In genomic region chr13:44989071-44989889, GRCh38 we compare ENCODE assay signal across 1 cellular context.
A peak's percentile ranks its signal among the peaks of the same experiment; 100 is the strongest.
TF ChIP-seq lines count a peak whose summit lies in the region.

A gene with protein sequence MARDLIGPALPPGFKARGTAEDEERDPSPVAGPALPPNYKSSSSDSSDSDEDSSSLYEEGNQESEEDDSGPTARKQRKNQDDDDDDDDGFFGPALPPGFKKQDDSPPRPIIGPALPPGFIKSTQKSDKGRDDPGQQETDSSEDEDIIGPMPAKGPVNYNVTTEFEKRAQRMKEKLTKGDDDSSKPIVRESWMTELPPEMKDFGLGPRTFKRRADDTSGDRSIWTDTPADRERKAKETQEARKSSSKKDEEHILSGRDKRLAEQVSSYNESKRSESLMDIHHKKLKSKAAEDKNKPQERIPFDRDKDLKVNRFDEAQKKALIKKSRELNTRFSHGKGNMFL (plus strand): TSS chr13:44989538. CDS start chr13:44989655, 117 bp downstream.
NUFIP1 (minus strand) TSS chr13:44989471; CDS start chr13:44989436, 35 bp downstream.

TF ChIP-seq in HepG2, 621 proteins besides CTCF, POLR2A, EP300 and RAD21 (continued from another document and continues in another):
- TF ChIP-seq, protein P1, sequence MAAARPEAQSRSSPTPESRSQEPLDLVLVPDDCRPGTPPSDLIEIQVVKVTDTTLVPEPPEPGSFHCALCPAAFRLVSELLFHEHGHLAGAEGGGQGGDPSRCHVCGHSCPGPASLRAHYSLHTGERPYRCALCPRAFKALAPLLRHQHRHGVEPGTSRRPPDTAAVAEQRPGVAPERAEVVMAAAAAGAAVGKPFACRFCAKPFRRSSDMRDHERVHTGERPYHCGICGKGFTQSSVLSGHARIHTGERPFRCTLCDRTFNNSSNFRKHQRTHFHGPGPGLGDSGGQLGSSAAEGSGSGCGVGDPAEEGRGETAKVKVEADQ (CRISPR knock-in tag; IDR thresholded peaks at IDR 0.05; ENCODE audit: borderline replicate concordance) = 0 out of 2 replicates have a peak, but pooled peaks have one; percentile 22
- TF ChIP-seq GFI1 (CRISPR knock-in tag; IDR thresholded peaks at IDR 0.05; ENCODE audit: borderline replicate concordance) = peak; percentile 59; the same call in 1 of the 2 replicates
- TF ChIP-seq ETS1 (CRISPR knock-in tag; IDR thresholded peaks at IDR 0.05) = no peak
- peak; percentile 86; the same call in 1 of the 2 replicates for TF ChIP-seq NFKB2 (CRISPR knock-in tag; IDR thresholded peaks at IDR 0.05; ENCODE audit: borderline replicate concordance)
- TF ChIP-seq ZNF264 (CRISPR knock-in tag; IDR thresholded peaks at IDR 0.05) = peak; percentile 43; the same call in 1 of the 2 replicates
- TF ChIP-seq, protein P2, sequence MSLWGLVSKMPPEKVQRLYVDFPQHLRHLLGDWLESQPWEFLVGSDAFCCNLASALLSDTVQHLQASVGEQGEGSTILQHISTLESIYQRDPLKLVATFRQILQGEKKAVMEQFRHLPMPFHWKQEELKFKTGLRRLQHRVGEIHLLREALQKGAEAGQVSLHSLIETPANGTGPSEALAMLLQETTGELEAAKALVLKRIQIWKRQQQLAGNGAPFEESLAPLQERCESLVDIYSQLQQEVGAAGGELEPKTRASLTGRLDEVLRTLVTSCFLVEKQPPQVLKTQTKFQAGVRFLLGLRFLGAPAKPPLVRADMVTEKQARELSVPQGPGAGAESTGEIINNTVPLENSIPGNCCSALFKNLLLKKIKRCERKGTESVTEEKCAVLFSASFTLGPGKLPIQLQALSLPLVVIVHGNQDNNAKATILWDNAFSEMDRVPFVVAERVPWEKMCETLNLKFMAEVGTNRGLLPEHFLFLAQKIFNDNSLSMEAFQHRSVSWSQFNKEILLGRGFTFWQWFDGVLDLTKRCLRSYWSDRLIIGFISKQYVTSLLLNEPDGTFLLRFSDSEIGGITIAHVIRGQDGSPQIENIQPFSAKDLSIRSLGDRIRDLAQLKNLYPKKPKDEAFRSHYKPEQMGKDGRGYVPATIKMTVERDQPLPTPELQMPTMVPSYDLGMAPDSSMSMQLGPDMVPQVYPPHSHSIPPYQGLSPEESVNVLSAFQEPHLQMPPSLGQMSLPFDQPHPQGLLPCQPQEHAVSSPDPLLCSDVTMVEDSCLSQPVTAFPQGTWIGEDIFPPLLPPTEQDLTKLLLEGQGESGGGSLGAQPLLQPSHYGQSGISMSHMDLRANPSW (CRISPR knock-in tag; IDR thresholded peaks at IDR 0.05; ENCODE audit: borderline replicate concordance) = no peak
- no peak for TF ChIP-seq ZNF639 (CRISPR knock-in tag; conservative IDR thresholded peaks at IDR 0.05)
- TF ChIP-seq ZNF7 (CRISPR knock-in tag; IDR thresholded peaks at IDR 0.05) = no peak
- TF ChIP-seq HOXA9 (CRISPR knock-in tag; IDR thresholded peaks at IDR 0.05; ENCODE audit: borderline replicate concordance) = no peak
- TF ChIP-seq TAF15 (IDR thresholded peaks at IDR 0.05; ENCODE audit: low read depth, low read length, poor library complexity, severe bottlenecking) = no peak
- peak; percentile 73 for TF ChIP-seq ELF1 (CRISPR knock-in tag; IDR thresholded peaks at IDR 0.05)
- no peak for TF ChIP-seq CREB3 (CRISPR knock-in tag; IDR thresholded peaks at IDR 0.05)
- TF ChIP-seq ZNF616 (CRISPR knock-in tag; IDR thresholded peaks at IDR 0.05; ENCODE audit: low read depth) = peak; percentile 52; the same call in 1 of the 2 replicates
- no peak for TF ChIP-seq ZNF326 (CRISPR knock-in tag; IDR thresholded peaks at IDR 0.05; ENCODE audit: borderline replicate concordance)
- peak; percentile 60 for TF ChIP-seq KDM3A (CRISPR knock-in tag; IDR thresholded peaks at IDR 0.05; ENCODE audit: low read depth)
- TF ChIP-seq, protein P3, sequence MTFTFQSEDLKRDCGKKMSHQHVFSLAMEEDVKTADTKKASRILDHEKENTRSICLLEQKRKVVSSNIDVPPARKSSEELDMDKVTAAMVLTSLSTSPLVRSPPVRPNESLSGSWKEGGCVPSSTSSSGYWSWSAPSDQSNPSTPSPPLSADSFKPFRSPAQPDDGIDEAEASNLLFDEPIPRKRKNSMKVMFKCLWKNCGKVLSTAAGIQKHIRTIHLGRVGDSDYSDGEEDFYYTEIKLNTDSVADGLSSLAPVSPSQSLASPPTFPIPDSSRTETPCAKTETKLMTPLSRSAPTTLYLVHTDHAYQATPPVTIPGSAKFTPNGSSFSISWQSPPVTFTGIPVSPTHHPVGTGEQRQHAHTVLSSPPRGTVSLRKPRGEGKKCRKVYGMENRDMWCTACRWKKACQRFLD (CRISPR knock-in tag; IDR thresholded peaks at IDR 0.05; ENCODE audit: borderline replicate concordance) = 0 out of 2 replicates have a peak, but pooled peaks have one; percentile 35
- TF ChIP-seq NFE2L2 (IDR thresholded peaks at IDR 0.05; ENCODE audit: low read length) = no peak
- TF ChIP-seq ZNF33B (CRISPR knock-in tag; IDR thresholded peaks at IDR 0.05) = no peak; the same call in 1 of the 2 replicates
- peak; percentile 91 for TF ChIP-seq YEATS4 (CRISPR knock-in tag; IDR thresholded peaks at IDR 0.05; ENCODE audit: borderline replicate concordance)
- TF ChIP-seq, protein P4, sequence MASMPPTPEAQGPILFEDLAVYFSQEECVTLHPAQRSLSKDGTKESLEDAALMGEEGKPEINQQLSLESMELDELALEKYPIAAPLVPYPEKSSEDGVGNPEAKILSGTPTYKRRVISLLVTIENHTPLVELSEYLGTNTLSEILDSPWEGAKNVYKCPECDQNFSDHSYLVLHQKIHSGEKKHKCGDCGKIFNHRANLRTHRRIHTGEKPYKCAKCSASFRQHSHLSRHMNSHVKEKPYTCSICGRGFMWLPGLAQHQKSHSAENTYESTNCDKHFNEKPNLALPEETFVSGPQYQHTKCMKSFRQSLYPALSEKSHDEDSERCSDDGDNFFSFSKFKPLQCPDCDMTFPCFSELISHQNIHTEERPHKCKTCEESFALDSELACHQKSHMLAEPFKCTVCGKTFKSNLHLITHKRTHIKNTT (CRISPR knock-in tag; IDR thresholded peaks at IDR 0.05) = no peak
- TF ChIP-seq CENPT (CRISPR knock-in tag; IDR thresholded peaks at IDR 0.05; ENCODE audit: low read depth) = 0 out of 2 replicates have a peak, but pooled peaks have one; percentile 65
- TF ChIP-seq SIN3B (IDR thresholded peaks at IDR 0.05; ENCODE audit: low read length) = peak; percentile 92
- 0 out of 2 replicates have a peak, but pooled peaks have one; percentile 30 for TF ChIP-seq HNF1A (IDR thresholded peaks at IDR 0.05; ENCODE audit: low read depth)
- TF ChIP-seq HNF1A (CRISPR knock-in tag; IDR thresholded peaks at IDR 0.05; ENCODE audit: borderline replicate concordance) = peak; percentile 51; the same call in 1 of the 2 replicates
- TF ChIP-seq MTA3 (CRISPR knock-in tag; IDR thresholded peaks at IDR 0.05) = no peak
- no peak for TF ChIP-seq ADNP (CRISPR knock-in tag; IDR thresholded peaks at IDR 0.05)
- TF ChIP-seq TRIM22 (IDR thresholded peaks at IDR 0.05) = no peak
- no peak for TF ChIP-seq ZSCAN20 (CRISPR knock-in tag; IDR thresholded peaks at IDR 0.05; ENCODE audit: borderline replicate concordance)
- TF ChIP-seq TBX3 (IDR thresholded peaks at IDR 0.05; ENCODE audit: borderline replicate concordance) = no peak
- TF ChIP-seq SCMH1 (CRISPR knock-in tag; IDR thresholded peaks at IDR 0.05; ENCODE audit: borderline replicate concordance) = no peak
- TF ChIP-seq, protein P5, sequence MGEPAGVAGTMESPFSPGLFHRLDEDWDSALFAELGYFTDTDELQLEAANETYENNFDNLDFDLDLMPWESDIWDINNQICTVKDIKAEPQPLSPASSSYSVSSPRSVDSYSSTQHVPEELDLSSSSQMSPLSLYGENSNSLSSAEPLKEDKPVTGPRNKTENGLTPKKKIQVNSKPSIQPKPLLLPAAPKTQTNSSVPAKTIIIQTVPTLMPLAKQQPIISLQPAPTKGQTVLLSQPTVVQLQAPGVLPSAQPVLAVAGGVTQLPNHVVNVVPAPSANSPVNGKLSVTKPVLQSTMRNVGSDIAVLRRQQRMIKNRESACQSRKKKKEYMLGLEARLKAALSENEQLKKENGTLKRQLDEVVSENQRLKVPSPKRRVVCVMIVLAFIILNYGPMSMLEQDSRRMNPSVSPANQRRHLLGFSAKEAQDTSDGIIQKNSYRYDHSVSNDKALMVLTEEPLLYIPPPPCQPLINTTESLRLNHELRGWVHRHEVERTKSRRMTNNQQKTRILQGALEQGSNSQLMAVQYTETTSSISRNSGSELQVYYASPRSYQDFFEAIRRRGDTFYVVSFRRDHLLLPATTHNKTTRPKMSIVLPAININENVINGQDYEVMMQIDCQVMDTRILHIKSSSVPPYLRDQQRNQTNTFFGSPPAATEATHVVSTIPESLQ (CRISPR knock-in tag; conservative IDR thresholded peaks at IDR 0.05) = no peak
- TF ChIP-seq ZNF251 (CRISPR knock-in tag; IDR thresholded peaks at IDR 0.05) = 0 out of 2 replicates have a peak, but pooled peaks have one; percentile 9
- TF ChIP-seq MTF1 (CRISPR knock-in tag; IDR thresholded peaks at IDR 0.05) = no peak
- TF ChIP-seq BORCS8-MEF2B (CRISPR knock-in tag; IDR thresholded peaks at IDR 0.05) = peak; percentile 85
- peak; percentile 30; the same call in 1 of the 2 replicates for TF ChIP-seq CEBPB (IDR thresholded peaks at IDR 0.05; ENCODE audit: borderline replicate concordance, low read depth, low read length)
- no peak for TF ChIP-seq LCORL (IDR thresholded peaks at IDR 0.05)
- TF ChIP-seq LCORL (CRISPR knock-in tag; IDR thresholded peaks at IDR 0.05) = peak; percentile 47; the same call in 1 of the 2 replicates
- no peak for TF ChIP-seq MYNN (CRISPR knock-in tag; IDR thresholded peaks at IDR 0.05; ENCODE audit: low read depth)
- TF ChIP-seq PTBP1 (IDR thresholded peaks at IDR 0.05; ENCODE audit: low read depth, low read length, poor library complexity, severe bottlenecking) = no peak
- TF ChIP-seq U2AF1 (optimal IDR thresholded peaks at IDR 0.05; ENCODE audit: low read depth, low read length) = no peak
- TF ChIP-seq NR2F6 (IDR thresholded peaks at IDR 0.05) = no peak
- TF ChIP-seq NR2F6 (CRISPR knock-in tag; IDR thresholded peaks at IDR 0.05) = peak; percentile 36; the same call in 1 of the 2 replicates
- no peak for TF ChIP-seq SRSF4 (IDR thresholded peaks at IDR 0.05; ENCODE audit: low read depth, low read length, poor library complexity, severe bottlenecking)
